Comparison of ENCODE assay signal across 1 cellular context in genomic region chr2:35176726-35177125, GRCh38.
TF ChIP-seq lines count a peak whose summit lies in the region.

No MANE protein-coding gene starts in this region.

TF ChIP-seq in H1, 55 proteins besides CTCF, POLR2A, EP300 and RAD21 (continued from another document):
- TF ChIP-seq, protein P1, sequence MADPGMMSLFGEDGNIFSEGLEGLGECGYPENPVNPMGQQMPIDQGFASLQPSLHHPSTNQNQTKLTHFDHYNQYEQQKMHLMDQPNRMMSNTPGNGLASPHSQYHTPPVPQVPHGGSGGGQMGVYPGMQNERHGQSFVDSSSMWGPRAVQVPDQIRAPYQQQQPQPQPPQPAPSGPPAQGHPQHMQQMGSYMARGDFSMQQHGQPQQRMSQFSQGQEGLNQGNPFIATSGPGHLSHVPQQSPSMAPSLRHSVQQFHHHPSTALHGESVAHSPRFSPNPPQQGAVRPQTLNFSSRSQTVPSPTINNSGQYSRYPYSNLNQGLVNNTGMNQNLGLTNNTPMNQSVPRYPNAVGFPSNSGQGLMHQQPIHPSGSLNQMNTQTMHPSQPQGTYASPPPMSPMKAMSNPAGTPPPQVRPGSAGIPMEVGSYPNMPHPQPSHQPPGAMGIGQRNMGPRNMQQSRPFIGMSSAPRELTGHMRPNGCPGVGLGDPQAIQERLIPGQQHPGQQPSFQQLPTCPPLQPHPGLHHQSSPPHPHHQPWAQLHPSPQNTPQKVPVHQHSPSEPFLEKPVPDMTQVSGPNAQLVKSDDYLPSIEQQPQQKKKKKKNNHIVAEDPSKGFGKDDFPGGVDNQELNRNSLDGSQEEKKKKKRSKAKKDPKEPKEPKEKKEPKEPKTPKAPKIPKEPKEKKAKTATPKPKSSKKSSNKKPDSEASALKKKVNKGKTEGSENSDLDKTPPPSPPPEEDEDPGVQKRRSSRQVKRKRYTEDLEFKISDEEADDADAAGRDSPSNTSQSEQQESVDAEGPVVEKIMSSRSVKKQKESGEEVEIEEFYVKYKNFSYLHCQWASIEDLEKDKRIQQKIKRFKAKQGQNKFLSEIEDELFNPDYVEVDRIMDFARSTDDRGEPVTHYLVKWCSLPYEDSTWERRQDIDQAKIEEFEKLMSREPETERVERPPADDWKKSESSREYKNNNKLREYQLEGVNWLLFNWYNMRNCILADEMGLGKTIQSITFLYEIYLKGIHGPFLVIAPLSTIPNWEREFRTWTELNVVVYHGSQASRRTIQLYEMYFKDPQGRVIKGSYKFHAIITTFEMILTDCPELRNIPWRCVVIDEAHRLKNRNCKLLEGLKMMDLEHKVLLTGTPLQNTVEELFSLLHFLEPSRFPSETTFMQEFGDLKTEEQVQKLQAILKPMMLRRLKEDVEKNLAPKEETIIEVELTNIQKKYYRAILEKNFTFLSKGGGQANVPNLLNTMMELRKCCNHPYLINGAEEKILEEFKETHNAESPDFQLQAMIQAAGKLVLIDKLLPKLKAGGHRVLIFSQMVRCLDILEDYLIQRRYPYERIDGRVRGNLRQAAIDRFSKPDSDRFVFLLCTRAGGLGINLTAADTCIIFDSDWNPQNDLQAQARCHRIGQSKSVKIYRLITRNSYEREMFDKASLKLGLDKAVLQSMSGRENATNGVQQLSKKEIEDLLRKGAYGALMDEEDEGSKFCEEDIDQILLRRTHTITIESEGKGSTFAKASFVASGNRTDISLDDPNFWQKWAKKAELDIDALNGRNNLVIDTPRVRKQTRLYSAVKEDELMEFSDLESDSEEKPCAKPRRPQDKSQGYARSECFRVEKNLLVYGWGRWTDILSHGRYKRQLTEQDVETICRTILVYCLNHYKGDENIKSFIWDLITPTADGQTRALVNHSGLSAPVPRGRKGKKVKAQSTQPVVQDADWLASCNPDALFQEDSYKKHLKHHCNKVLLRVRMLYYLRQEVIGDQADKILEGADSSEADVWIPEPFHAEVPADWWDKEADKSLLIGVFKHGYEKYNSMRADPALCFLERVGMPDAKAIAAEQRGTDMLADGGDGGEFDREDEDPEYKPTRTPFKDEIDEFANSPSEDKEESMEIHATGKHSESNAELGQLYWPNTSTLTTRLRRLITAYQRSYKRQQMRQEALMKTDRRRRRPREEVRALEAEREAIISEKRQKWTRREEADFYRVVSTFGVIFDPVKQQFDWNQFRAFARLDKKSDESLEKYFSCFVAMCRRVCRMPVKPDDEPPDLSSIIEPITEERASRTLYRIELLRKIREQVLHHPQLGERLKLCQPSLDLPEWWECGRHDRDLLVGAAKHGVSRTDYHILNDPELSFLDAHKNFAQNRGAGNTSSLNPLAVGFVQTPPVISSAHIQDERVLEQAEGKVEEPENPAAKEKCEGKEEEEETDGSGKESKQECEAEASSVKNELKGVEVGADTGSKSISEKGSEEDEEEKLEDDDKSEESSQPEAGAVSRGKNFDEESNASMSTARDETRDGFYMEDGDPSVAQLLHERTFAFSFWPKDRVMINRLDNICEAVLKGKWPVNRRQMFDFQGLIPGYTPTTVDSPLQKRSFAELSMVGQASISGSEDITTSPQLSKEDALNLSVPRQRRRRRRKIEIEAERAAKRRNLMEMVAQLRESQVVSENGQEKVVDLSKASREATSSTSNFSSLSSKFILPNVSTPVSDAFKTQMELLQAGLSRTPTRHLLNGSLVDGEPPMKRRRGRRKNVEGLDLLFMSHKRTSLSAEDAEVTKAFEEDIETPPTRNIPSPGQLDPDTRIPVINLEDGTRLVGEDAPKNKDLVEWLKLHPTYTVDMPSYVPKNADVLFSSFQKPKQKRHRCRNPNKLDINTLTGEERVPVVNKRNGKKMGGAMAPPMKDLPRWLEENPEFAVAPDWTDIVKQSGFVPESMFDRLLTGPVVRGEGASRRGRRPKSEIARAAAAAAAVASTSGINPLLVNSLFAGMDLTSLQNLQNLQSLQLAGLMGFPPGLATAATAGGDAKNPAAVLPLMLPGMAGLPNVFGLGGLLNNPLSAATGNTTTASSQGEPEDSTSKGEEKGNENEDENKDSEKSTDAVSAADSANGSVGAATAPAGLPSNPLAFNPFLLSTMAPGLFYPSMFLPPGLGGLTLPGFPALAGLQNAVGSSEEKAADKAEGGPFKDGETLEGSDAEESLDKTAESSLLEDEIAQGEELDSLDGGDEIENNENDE (IDR thresholded peaks at IDR 0.05; ENCODE audit: insufficient replicate concordance, low read length): peak; percentile 74
- TF ChIP-seq RXRA (IDR thresholded peaks at IDR 0.05; ENCODE audit: insufficient read depth, low read depth, low read length): 0 out of 2 replicates have a peak, but pooled peaks have one; percentile 75
- peak; percentile 83 for TF ChIP-seq NANOG (IDR thresholded peaks at IDR 0.05; ENCODE audit: insufficient read depth, low read depth, low read length, poor library complexity, severe bottlenecking)
